Comparison of ENCODE assay signal across 2 cellular contexts in the genomic region with DNA sequence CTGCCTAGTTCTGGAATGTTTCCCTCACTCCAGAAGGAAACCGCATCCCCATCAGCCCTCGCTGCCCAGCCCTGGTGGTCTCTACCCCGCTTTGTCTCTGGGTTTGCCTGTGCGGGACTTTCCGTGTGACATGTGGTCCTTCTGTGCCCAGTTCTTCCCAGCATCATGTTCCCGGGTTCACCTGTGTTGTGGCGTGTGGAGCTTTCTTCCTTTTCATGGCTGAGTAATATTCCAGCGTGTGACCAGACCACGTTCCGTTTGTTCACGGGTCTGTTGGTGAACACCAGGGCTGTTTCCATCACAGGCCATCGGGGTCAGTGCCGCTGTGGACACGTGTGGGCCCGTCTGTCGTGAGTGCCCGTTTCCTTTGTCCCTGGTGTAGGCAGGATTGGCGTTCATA.
TF ChIP-seq lines count a peak whose summit lies in the region.

No MANE protein-coding gene starts in this region.

TF ChIP-seq in K562, 482 proteins besides CTCF, POLR2A, EP300 and RAD21:
- peak; percentile 91 for TF ChIP-seq ZNF146 (CRISPR knock-in tag; IDR thresholded peaks at IDR 0.05; ENCODE audit: unreplicated experiment)
- TF ChIP-seq SNIP1 (IDR thresholded peaks at IDR 0.05; ENCODE audit: low read depth) = no peak
- TF ChIP-seq RHOXF2B (CRISPR knock-in tag; conservative IDR thresholded peaks at IDR 0.05) = no peak
- no peak for TF ChIP-seq CSDE1 (IDR thresholded peaks at IDR 0.05)
- no peak for TF ChIP-seq HSF4 (CRISPR knock-in tag; IDR thresholded peaks at IDR 0.05; ENCODE audit: borderline replicate concordance)

TF ChIP-seq in WTC11, 78 proteins besides CTCF, POLR2A, EP300 and RAD21:
- TF ChIP-seq RELA (CRISPR knock-in tag; IDR thresholded peaks at IDR 0.05; ENCODE audit: borderline replicate concordance) = no peak
- TF ChIP-seq ATF6 (CRISPR knock-in tag; IDR thresholded peaks at IDR 0.05) = no peak
- TF ChIP-seq TEAD4 (CRISPR knock-in tag; IDR thresholded peaks at IDR 0.05) = no peak
- TF ChIP-seq FOXP4 (CRISPR knock-in tag; IDR thresholded peaks at IDR 0.05) = no peak
- TF ChIP-seq, protein P1, sequence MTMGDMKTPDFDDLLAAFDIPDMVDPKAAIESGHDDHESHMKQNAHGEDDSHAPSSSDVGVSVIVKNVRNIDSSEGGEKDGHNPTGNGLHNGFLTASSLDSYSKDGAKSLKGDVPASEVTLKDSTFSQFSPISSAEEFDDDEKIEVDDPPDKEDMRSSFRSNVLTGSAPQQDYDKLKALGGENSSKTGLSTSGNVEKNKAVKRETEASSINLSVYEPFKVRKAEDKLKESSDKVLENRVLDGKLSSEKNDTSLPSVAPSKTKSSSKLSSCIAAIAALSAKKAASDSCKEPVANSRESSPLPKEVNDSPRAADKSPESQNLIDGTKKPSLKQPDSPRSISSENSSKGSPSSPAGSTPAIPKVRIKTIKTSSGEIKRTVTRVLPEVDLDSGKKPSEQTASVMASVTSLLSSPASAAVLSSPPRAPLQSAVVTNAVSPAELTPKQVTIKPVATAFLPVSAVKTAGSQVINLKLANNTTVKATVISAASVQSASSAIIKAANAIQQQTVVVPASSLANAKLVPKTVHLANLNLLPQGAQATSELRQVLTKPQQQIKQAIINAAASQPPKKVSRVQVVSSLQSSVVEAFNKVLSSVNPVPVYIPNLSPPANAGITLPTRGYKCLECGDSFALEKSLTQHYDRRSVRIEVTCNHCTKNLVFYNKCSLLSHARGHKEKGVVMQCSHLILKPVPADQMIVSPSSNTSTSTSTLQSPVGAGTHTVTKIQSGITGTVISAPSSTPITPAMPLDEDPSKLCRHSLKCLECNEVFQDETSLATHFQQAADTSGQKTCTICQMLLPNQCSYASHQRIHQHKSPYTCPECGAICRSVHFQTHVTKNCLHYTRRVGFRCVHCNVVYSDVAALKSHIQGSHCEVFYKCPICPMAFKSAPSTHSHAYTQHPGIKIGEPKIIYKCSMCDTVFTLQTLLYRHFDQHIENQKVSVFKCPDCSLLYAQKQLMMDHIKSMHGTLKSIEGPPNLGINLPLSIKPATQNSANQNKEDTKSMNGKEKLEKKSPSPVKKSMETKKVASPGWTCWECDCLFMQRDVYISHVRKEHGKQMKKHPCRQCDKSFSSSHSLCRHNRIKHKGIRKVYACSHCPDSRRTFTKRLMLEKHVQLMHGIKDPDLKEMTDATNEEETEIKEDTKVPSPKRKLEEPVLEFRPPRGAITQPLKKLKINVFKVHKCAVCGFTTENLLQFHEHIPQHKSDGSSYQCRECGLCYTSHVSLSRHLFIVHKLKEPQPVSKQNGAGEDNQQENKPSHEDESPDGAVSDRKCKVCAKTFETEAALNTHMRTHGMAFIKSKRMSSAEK (CRISPR knock-in tag; IDR thresholded peaks at IDR 0.05; ENCODE audit: borderline replicate concordance) = no peak
- TF ChIP-seq ZNF121 (CRISPR knock-in tag; IDR thresholded peaks at IDR 0.05) = no peak
- TF ChIP-seq TP53 (CRISPR knock-in tag; IDR thresholded peaks at IDR 0.05) = no peak
- TF ChIP-seq ZNF263 (CRISPR knock-in tag; IDR thresholded peaks at IDR 0.05; ENCODE audit: low read depth) = no peak
- TF ChIP-seq FOXP1 (CRISPR knock-in tag; IDR thresholded peaks at IDR 0.05; ENCODE audit: borderline replicate concordance) = no peak
- no peak for TF ChIP-seq IRF1 (CRISPR knock-in tag; IDR thresholded peaks at IDR 0.05)
- TF ChIP-seq EMX1 (CRISPR knock-in tag; IDR thresholded peaks at IDR 0.05) = no peak
- no peak for TF ChIP-seq GABPB1 (CRISPR knock-in tag; IDR thresholded peaks at IDR 0.05)
- TF ChIP-seq ZNF423 (CRISPR knock-in tag; IDR thresholded peaks at IDR 0.05) = no peak
- TF ChIP-seq GRHL2 (CRISPR knock-in tag; IDR thresholded peaks at IDR 0.05; ENCODE audit: insufficient replicate concordance, severe bottlenecking) = no peak
